12 cellular contexts compared by ENCODE assay signal in genomic region chr11:36010010-36010740, GRCh38.
DNase-seq lines count a peak whose midpoint lies in the region; ATAC-seq and TF ChIP-seq lines count a peak whose summit lies in the region.
"Had no signal": no experiment of that assay in that cellular context is flagged by ENCODE, and none has a peak within 500 bp of the region (broad histone marks: within the 10 kb centered on the region; RNA-seq: fewer than 3 reads in every experiment).

No MANE protein-coding gene starts in this region.

- no peak overlapping the region for H3K4me3 ChIP-seq in breast epithelium

- H3K27ac Mint-ChIP-seq in MCF 10A (ENCODE audit: low read depth, unreplicated experiment): peak overlapping the region; percentile 78
- H3K27ac Mint-ChIP-seq in stimulated activated memory B cell treated with anti-CD40 and anti-IgM and Interleukin-4, amounts not matched to agents 10 μg/mL and 1 μg/mL and 100 μg/mL, for 72 hours: no peak overlapping the region
- H3K27ac Mint-ChIP-seq: stimulated activated naive CD8-positive, alpha-beta T cell treated with anti-CD3 and anti-CD28 coated beads, Interleukin-15, Interleukin-2, amounts not matched to agents 100 ng/mL and 50 ng/mL, for 24 hours had no signal

- TF ChIP-seq CTCF in MCF 10A (IDR thresholded peaks at IDR 0.05; ENCODE audit: unreplicated experiment) (no peak), breast epithelium (IDR thresholded peaks at IDR 0.05) (no peak)

- peaks cover 21% of the 10 kb centered on the region for H3K36me3 Mint-ChIP-seq in MCF 10A (ENCODE audit: insufficient read depth, unreplicated experiment)
- H3K36me3 Mint-ChIP-seq in stimulated activated memory B cell treated with anti-CD40 and anti-IgM and Interleukin-4, amounts not matched to agents 10 μg/mL and 1 μg/mL and 100 μg/mL, for 72 hours: no peaks in the 10 kb centered on the region

- POLR2A ChIA-PET in MCF 10A (lab: Yijun Ruan, JAX): interaction anchor here (0.6 to 1.2 kb wide), 7 partner anchors 14 to 1504 kb away, joined by 3 to 7 read pairs (median 3); no protein-coding TSS in a partner anchor

- no peaks in the 10 kb centered on the region for H3K9me3 ChIP-seq in breast epithelium

- H3K27ac ChIP-seq in breast epithelium (peak overlapping the region in 1 of 2 donors; percentile 8), temporal lobe (ENCODE audit: low read depth, low read length) (peak overlapping the region; percentile 71)

- H3K27me3 ChIP-seq in breast epithelium: no peaks in the 10 kb centered on the region

- H3K4me1 ChIP-seq in breast epithelium: peaks cover 0 to 15% of the 10 kb centered on the region in 2 donors

- CTCF ChIA-PET in MCF 10A (lab: Yijun Ruan, JAX): interaction anchor here (0.8 to 2.2 kb wide), 4 partner anchors 14 to 188 kb away, joined by 4 to 10 read pairs (median 6); no protein-coding TSS in a partner anchor

- no peaks in the 10 kb centered on the region for H3K36me3 ChIP-seq in breast epithelium

- no peaks in the 10 kb centered on the region for H3K27me3 Mint-ChIP-seq in MCF 10A (ENCODE audit: insufficient read depth, unreplicated experiment)
- no peaks in the 10 kb centered on the region for H3K27me3 Mint-ChIP-seq in stimulated activated memory B cell treated with anti-CD40 and anti-IgM and Interleukin-4, amounts not matched to agents 10 μg/mL and 1 μg/mL and 100 μg/mL, for 72 hours

- BruUV-seq in MCF 10A (replicated peaks; lab: Mats Ljungman, UMichigan): no TSS peak

- H3K4me3 Mint-ChIP-seq in MCF 10A (ENCODE audit: unreplicated experiment): peak overlapping the region; percentile 66
- no peak overlapping the region for H3K4me3 Mint-ChIP-seq in stimulated activated memory B cell treated with anti-CD40 and anti-IgM and Interleukin-4, amounts not matched to agents 10 μg/mL and 1 μg/mL and 100 μg/mL, for 72 hours
- H3K4me3 Mint-ChIP-seq: neural crest cell; stimulated activated naive CD8-positive, alpha-beta T cell treated with anti-CD3 and anti-CD28 coated beads, Interleukin-15, Interleukin-2, amounts not matched to agents 100 ng/mL and 50 ng/mL, for 24 hours had no signal

- no peak for ATAC-seq in stimulated activated memory B cell treated with anti-CD40 and anti-IgM and Interleukin-4, amounts not matched to agents 10 μg/mL and 1 μg/mL and 100 μg/mL, for 72 hours
- ATAC-seq in HG02981 (IDR thresholded peaks at IDR 0.05; ENCODE audit: unreplicated experiment): no peak

- no peak for TF ChIP-seq POLR2A in breast epithelium (IDR thresholded peaks at IDR 0.05)

- DNase-seq in MCF 10A (ENCODE audit: unreplicated experiment) (peak; percentile 43), breast epithelium (ENCODE audit: low spot score in 2 of 2) (no peak), amniotic epithelial cell (ENCODE audit: low read depth) (peak; percentile 29), fibroblast of peridontal ligament (ENCODE audit: extremely low read depth) (peak; percentile 70)
- DNase-seq in stimulated activated CD4-positive, alpha-beta T cell treated with anti-CD3 and anti-CD28 coated beads, Interleukin-15, amount 100 ng/mL, for 24 hours: no peak
- DNase-seq: activated naive CD4-positive, alpha-beta T cell treated with Interleukin-2 at 50 U/mL for 16 hours; DMS79 treated with DMSO at 0.1 percent for 48 hours had no signal

- peaks cover 6% of the 10 kb centered on the region for H3K9me3 Mint-ChIP-seq in MCF 10A (ENCODE audit: unreplicated experiment)
- peaks cover 11% of the 10 kb centered on the region for H3K9me3 Mint-ChIP-seq in stimulated activated memory B cell treated with anti-CD40 and anti-IgM and Interleukin-4, amounts not matched to agents 10 μg/mL and 1 μg/mL and 100 μg/mL, for 72 hours
- H3K9me3 Mint-ChIP-seq: stimulated activated naive CD8-positive, alpha-beta T cell treated with anti-CD3 and anti-CD28 coated beads, Interleukin-15, Interleukin-2, amounts not matched to agents 100 ng/mL and 50 ng/mL, for 24 hours had no signal

- intact Hi-C loops in MCF 10A (cut with micrococcal nuclease) (no loop called here), breast epithelium (cut with DNase I; ENCODE audit: low total_unique reads) (no loop called here)

- peaks cover 62% of the 10 kb centered on the region for H3K4me1 Mint-ChIP-seq in MCF 10A (ENCODE audit: insufficient read depth, unreplicated experiment)
- no peaks in the 10 kb centered on the region for H3K4me1 Mint-ChIP-seq in stimulated activated memory B cell treated with anti-CD40 and anti-IgM and Interleukin-4, amounts not matched to agents 10 μg/mL and 1 μg/mL and 100 μg/mL, for 72 hours

Comparison
In these comparisons a context has a peak if more than half of its experiments do, and no peak if none do; other contexts are left out.
1. DNase-seq: peak in MCF 10A (single experiment), amniotic epithelial cell (single experiment) and fibroblast of peridontal ligament (single experiment); none in breast epithelium (0 of 2) and stimulated activated CD4-positive, alpha-beta T cell treated with anti-CD3 and anti-CD28 coated beads, Interleukin-15, amount 100 ng/mL, for 24 hours (single experiment).